8 cellular contexts compared by ENCODE assay signal in genomic region chr15:48190932-48191573, GRCh38. TPM values are rescaled to one million over a fixed set of nuclear protein-coding genes. Genes with fewer than 3 reads are reported as not detected.
A peak's percentile ranks its signal among the peaks of the same experiment; 100 is the strongest.
DNase-seq lines count a peak whose midpoint lies in the region; ATAC-seq, FAIRE-seq and TF ChIP-seq lines count a peak whose summit lies in the region.

No MANE protein-coding gene starts in this region.

- H3K4me1 ChIP-seq in keratinocyte (ENCODE audit: control insufficient read depth, extremely low read depth, insufficient read depth, low read length), result no peaks in the 10 kb centered on the region

- no peaks in the 10 kb centered on the region for H4K20me1 ChIP-seq in keratinocyte (ENCODE audit: control insufficient read depth, extremely low read depth, insufficient read depth, low read length)

- H3K4me3 ChIP-seq in bronchial epithelial cell (ENCODE audit: low read depth, low read length) (no peak overlapping the region), keratinocyte (ENCODE audit: control insufficient read depth in 2 of 3, extremely low read depth in 1 of 3, insufficient read depth in 2 of 3, low read depth in 1 of 3, low read length in 3 of 3) (no peak overlapping the region)

- no peak for TF ChIP-seq CTCF in bronchial epithelial cell (IDR thresholded peaks at IDR 0.05; ENCODE audit: insufficient read depth, low read length, severe bottlenecking)
- TF ChIP-seq CTCF in keratinocyte (optimal IDR thresholded peaks at IDR 0.05 in 1 of 3, IDR thresholded peaks at IDR 0.05 in 1 of 3, conservative IDR thresholded peaks at IDR 0.05 in 1 of 3; ENCODE audit: extremely low read depth in 1 of 3, insufficient read depth in 2 of 3, low read length in 3 of 3), result no peak

- no peak overlapping the region for H2AFZ ChIP-seq in keratinocyte (ENCODE audit: control insufficient read depth, low read length)

- dilution Hi-C loops in keratinocyte (cut with MboI; ENCODE audit: extremely low pct_ligation_motif_present, low sequenced_read_pairs), result no loop called here

- H3K9me1 ChIP-seq in keratinocyte (ENCODE audit: control insufficient read depth, extremely low read depth, insufficient read depth, low read length), result no peaks in the 10 kb centered on the region

- H3K27me3 ChIP-seq in bronchial epithelial cell (ENCODE audit: control insufficient read depth, insufficient read depth, low read length), result peaks cover 6% of the 10 kb centered on the region
- peaks cover 11% of the 10 kb centered on the region for H3K27me3 ChIP-seq in keratinocyte (ENCODE audit: control insufficient read depth, extremely low read depth, insufficient read depth, low read length)

- DNase-seq in activated CD4-positive, alpha-beta T cell treated with anti-CD3 and anti-CD28 coated beads for 48 hours, result peak; percentile 59
- DNase-seq in activated CD4-positive, alpha-beta T cell treated with anti-CD3 and anti-CD28 coated beads, Interleukin-2, amount 50 U/mL, for 4 hours, result no peak
- DNase-seq in SK-N-DZ (ENCODE audit: low spot score), result peak; percentile 65
- DNase-seq in bronchial epithelial cell (ENCODE audit: low read depth), result peak; percentile 54
- DNase-seq in keratinocyte (ENCODE audit: low read depth, low spot score), result peak; percentile 4
- DNase-seq in stimulated activated CD4-positive, alpha-beta T cell treated with anti-CD3 and anti-CD28 coated beads, Interleukin-1b, Interleukin-23, amount 100 ng/mL, for 48 hours, result peak; percentile 27

- peak overlapping the region; percentile 57 for H3K4me2 ChIP-seq in keratinocyte (ENCODE audit: control insufficient read depth, extremely low read depth, insufficient read depth, low read depth, low read length)

- ATAC-seq in GM19455 (IDR thresholded peaks at IDR 0.05; ENCODE audit: unreplicated experiment) (no peak), HG03139 (IDR thresholded peaks at IDR 0.05; ENCODE audit: unreplicated experiment) (no peak)

- H3K79me2 ChIP-seq in keratinocyte (ENCODE audit: control insufficient read depth, insufficient read depth, low read length), result no peaks in the 10 kb centered on the region

- FAIRE-seq in bronchial epithelial cell (lab: Jason Lieb, UNC) (no peak), keratinocyte (lab: Jason Lieb, UNC) (no peak)

- no peak overlapping the region for H3K9ac ChIP-seq in keratinocyte (ENCODE audit: control insufficient read depth, extremely low read depth, insufficient read depth, low read length)

- H3K9me3 ChIP-seq in keratinocyte (ENCODE audit: control insufficient read depth, low read depth, low read length), result no peaks in the 10 kb centered on the region

- H3K27ac ChIP-seq in keratinocyte (ENCODE audit: control insufficient read depth, insufficient read depth, low read length), result no peak overlapping the region

- no peaks in the 10 kb centered on the region for H3K36me3 ChIP-seq in bronchial epithelial cell (ENCODE audit: control insufficient read depth, insufficient read depth, low read length)
- H3K36me3 ChIP-seq in keratinocyte (ENCODE audit: control insufficient read depth in 2 of 2, extremely low read depth in 1 of 2, insufficient read depth in 2 of 2, low read length in 2 of 2), result no peaks in the 10 kb centered on the region

RNA-seq across cellular contexts. Expression of gene CTXN2, which starts 0.4 kb away (rescaled TPM):
- polyA plus RNA-seq in SK-N-DZ (2014; cell fraction: cytosol; rRNA removed), result 0.05 and 0.37 TPM in 2 replicates
- polyA plus RNA-seq in SK-N-DZ (2014; cell fraction: nucleus; rRNA removed), result 0.21 and 0.27 TPM in 2 replicates
- total RNA-seq in bronchial epithelial cell, result not detected in 2 replicates
- polyA plus RNA-seq in keratinocyte, result not detected in 3 replicates
- polyA plus RNA-seq in keratinocyte (2011; ENCODE audit: low read depth), result not detected
- polyA plus RNA-seq in keratinocyte (2011; cell fraction: cytosol; rRNA removed), result not detected in 2 replicates
- not detected in 2 replicates for polyA plus RNA-seq in keratinocyte (2011; cell fraction: nucleus; rRNA removed)
- polyA plus RNA-seq in keratinocyte (2012; ENCODE audit: low replicate concordance), result not detected in 2 replicates
- polyA minus RNA-seq in keratinocyte, result not detected in 3 replicates
- polyA minus RNA-seq in keratinocyte (2011; cell fraction: cytosol; rRNA and poly(A)+ RNA removed), result not detected
- polyA minus RNA-seq in keratinocyte (2011; cell fraction: nucleus; rRNA and poly(A)+ RNA removed), result not detected in 2 replicates

RNA-seq across cellular contexts. Expression of gene MYEF2, which starts 13.0 kb away (rescaled TPM):
- polyA plus RNA-seq in SK-N-DZ (2014; cell fraction: cytosol; rRNA removed), result 34.3 and 39.8 TPM in 2 replicates
- 82.4 and 136 TPM in 2 replicates for polyA plus RNA-seq in SK-N-DZ (2014; cell fraction: nucleus; rRNA removed)
- 1.8 and 8.8 TPM in 2 replicates for total RNA-seq in bronchial epithelial cell
- 1.3 to 2.8 TPM (median 1.7 TPM) in 3 replicates for polyA plus RNA-seq in keratinocyte
- 5.0 TPM for polyA plus RNA-seq in keratinocyte (2011; ENCODE audit: low read depth)
- 1.3 and 2.4 TPM in 2 replicates for polyA plus RNA-seq in keratinocyte (2011; cell fraction: cytosol; rRNA removed)
- polyA plus RNA-seq in keratinocyte (2011; cell fraction: nucleus; rRNA removed), result 3.5 and 5.6 TPM in 2 replicates
- 2.3 and 2.4 TPM in 2 replicates for polyA plus RNA-seq in keratinocyte (2012; ENCODE audit: low replicate concordance)
- polyA minus RNA-seq in keratinocyte, result 0.16 to 2.4 TPM (median 0.33 TPM) in 3 replicates
- 4.4 TPM for polyA minus RNA-seq in keratinocyte (2011; cell fraction: cytosol; rRNA and poly(A)+ RNA removed)
- 1.5 and 2.8 TPM in 2 replicates for polyA minus RNA-seq in keratinocyte (2011; cell fraction: nucleus; rRNA and poly(A)+ RNA removed)

RNA-seq across cellular contexts. Expression of gene SLC12A1, which starts 15.0 kb away (rescaled TPM):
- polyA plus RNA-seq in SK-N-DZ (2014; cell fraction: cytosol; rRNA removed), result not detected in 2 replicates
- 0.13 and 0.21 TPM in 2 replicates for polyA plus RNA-seq in SK-N-DZ (2014; cell fraction: nucleus; rRNA removed)
- total RNA-seq in bronchial epithelial cell, result not detected in 2 replicates
- polyA plus RNA-seq in keratinocyte, result not detected in 3 replicates
- not detected for polyA plus RNA-seq in keratinocyte (2011; ENCODE audit: low read depth)
- not detected in 2 replicates for polyA plus RNA-seq in keratinocyte (2011; cell fraction: cytosol; rRNA removed)
- polyA plus RNA-seq in keratinocyte (2011; cell fraction: nucleus; rRNA removed), result not detected in 2 replicates
- polyA plus RNA-seq in keratinocyte (2012; ENCODE audit: low replicate concordance), result not detected in 2 replicates
- polyA minus RNA-seq in keratinocyte, result not detected in 3 replicates
- polyA minus RNA-seq in keratinocyte (2011; cell fraction: cytosol; rRNA and poly(A)+ RNA removed), result not detected
- not detected in 2 replicates for polyA minus RNA-seq in keratinocyte (2011; cell fraction: nucleus; rRNA and poly(A)+ RNA removed)

Comparison
In these comparisons a context has a peak if more than half of its experiments do, and no peak if none do; other contexts are left out.
1. DNase-seq: peak in activated CD4-positive, alpha-beta T cell treated with anti-CD3 and anti-CD28 coated beads for 48 hours (single experiment), SK-N-DZ (single experiment), bronchial epithelial cell (single experiment), keratinocyte (single experiment) and stimulated activated CD4-positive, alpha-beta T cell treated with anti-CD3 and anti-CD28 coated beads, Interleukin-1b, Interleukin-23, amount 100 ng/mL, for 48 hours (single experiment); none in activated CD4-positive, alpha-beta T cell treated with anti-CD3 and anti-CD28 coated beads, Interleukin-2, amount 50 U/mL, for 4 hours (0 of 2).